Comparison of ENCODE assay signal across 8 cellular contexts in genomic region chr10:95247200-95247880, GRCh38. TPM values are rescaled to one million over a fixed set of nuclear protein-coding genes. Genes with fewer than 3 reads are reported as not detected.
A peak's percentile ranks its signal among the peaks of the same experiment; 100 is the strongest.
DNase-seq lines count a peak whose midpoint lies in the region; ATAC-seq, FAIRE-seq and TF ChIP-seq lines count a peak whose summit lies in the region.
"Had no signal": no experiment of that assay in that cellular context is flagged by ENCODE, and none has a peak within 500 bp of the region (broad histone marks: within the 10 kb centered on the region; RNA-seq: fewer than 3 reads in every experiment).

No MANE protein-coding gene starts in this region.

- ATAC-seq in K562 (no peak), HepG2 (peak; percentile 28; the same call in 1 of the 3 replicates), HG03175 (IDR thresholded peaks at IDR 0.05; ENCODE audit: unreplicated experiment) (no peak)

- peaks cover 6% of the 10 kb centered on the region; the same call in 2 of the 3 replicates for H3K79me2 ChIP-seq in K562 (ENCODE audit: control insufficient read depth, insufficient read depth, low read length)
- peaks cover 18% of the 10 kb centered on the region for H3K79me2 ChIP-seq in HepG2 (ENCODE audit: insufficient read depth, low read length)

- H3K36me3 Mint-ChIP-seq in type B pancreatic cell = peaks cover 7% of the 10 kb centered on the region

- WGBS in K562 (ENCODE audit: insufficient coverage, low coverage, missing lambda C conversion rate) = 79% methylated on average over 6 of the region's 6 CpGs
- 76% methylated on average over 6 of the region's 6 CpGs for WGBS in HepG2 (ENCODE audit: low lambda C conversion rate)

- H3K4me3 Mint-ChIP-seq in type B pancreatic cell = peak overlapping the region; percentile 74

- H3K4me1 ChIP-seq in HUES48 (ENCODE audit: control insufficient read depth, insufficient read depth, low read length) = peaks cover 31% of the 10 kb centered on the region
- 0 out of 5 replicates have a peak, but pooled peaks cover 0 to 3% of the 10 kb centered on the region in 2 experiments for H3K4me1 ChIP-seq in K562 (replicated peaks in 1 of 2; ENCODE audit: control insufficient read depth in 2 of 2, insufficient read depth in 2 of 2, low read length in 2 of 2)
- H3K4me1 ChIP-seq in HepG2 (ENCODE audit: insufficient read depth, low read length) = peaks cover 19% of the 10 kb centered on the region

- H3K4me3 ChIP-seq in HUES48 (ENCODE audit: low read depth, low read length) (no peak overlapping the region), K562 (no peak overlapping the region), HepG2 (replicated peaks in 1 of 3; ENCODE audit: insufficient read depth in 1 of 3, low read depth in 2 of 3, low read length in 3 of 3) (no peak overlapping the region)

- no peaks in the 10 kb centered on the region for H3K9me3 Mint-ChIP-seq in type B pancreatic cell

- BruUV-seq in K562 (replicated peaks; lab: Mats Ljungman, UMichigan) (no TSS peak), HepG2 (replicated peaks; lab: Mats Ljungman, UMichigan) (no TSS peak)

- CTCF ChIA-PET in K562 (lab: Yijun Ruan, JAX; ENCODE audit: low intra/inter-chr PET ratio) (interaction anchor here (0.6 to 4.6 kb wide), 4 partner anchors 46 to 138 kb away, joined by 3 to 56 read pairs (median 3); no protein-coding TSS in a partner anchor), HepG2 (lab: Yijun Ruan, JAX; ENCODE audit: low intra/inter-chr PET ratio, low total read pairs) (interaction anchor here (1.4 to 3.0 kb wide), 3 partner anchors 43 to 115 kb away, joined by 7 to 53 read pairs (median 10); partner anchors contain the start of gene PDLIM1)

- TF ChIP-seq RAD21 in K562 (CRISPR knock-in tag; conservative IDR thresholded peaks at IDR 0.05 in 1 of 2, IDR thresholded peaks at IDR 0.05 in 1 of 2) = no peak
- TF ChIP-seq RAD21 in HepG2 (CRISPR knock-in tag; IDR thresholded peaks at IDR 0.05) = no peak

- H4K20me1 ChIP-seq in K562 (replicated peaks; ENCODE audit: control insufficient read depth, insufficient read depth, low read length) (no peaks in the 10 kb centered on the region; the same call in 1 of the 2 replicates), HepG2 (ENCODE audit: insufficient read depth, low read length) (0 out of 2 replicates have a peak, but pooled peaks cover 6% of the 10 kb centered on the region)

- TF ChIP-seq CTCF in K562 (IDR thresholded peaks at IDR 0.05 in 2 of 3, conservative IDR thresholded peaks at IDR 0.05 in 1 of 3; ENCODE audit: insufficient read depth in 2 of 3, low read depth in 1 of 3, low read length in 3 of 3) = no peak
- no peak for TF ChIP-seq CTCF in HepG2 (CRISPR knock-in tag; IDR thresholded peaks at IDR 0.05)
- no peak for TF ChIP-seq CTCF in type B pancreatic cell (conservative IDR thresholded peaks at IDR 0.05)
- no peak for TF ChIP-seq CTCF in GM13976 (IDR thresholded peaks at IDR 0.05; ENCODE audit: borderline replicate concordance, control extremely low read depth, extremely low read depth, insufficient read depth, missing control alignments)

- DNase-seq in K562 (ENCODE audit: extremely low read depth in 1 of 4, low spot score in 3 of 4) = no peak
- DNase-seq in HepG2 (ENCODE audit: low spot score) = peak; percentile 28
- DNase-seq in type B pancreatic cell (ENCODE audit: extremely low spot score, unreplicated experiment) = no peak
- no peak for DNase-seq in HUDEP-2 (lab: John Stamatoyannopoulos, UW; ENCODE audit: unreplicated experiment in 76 of 76)
- no peak for DNase-seq in GM13976 (ENCODE audit: low spot score)
- DNase-seq: NCI-H1436 treated with DMSO at 0.1 percent for 48 hours had no signal

- FAIRE-seq in K562 (lab: Jason Lieb, UNC) (peak; percentile 52), HepG2 (lab: Jason Lieb, UNC) (no peak)

- H3K9me3 ChIP-seq in HUES48 (ENCODE audit: control insufficient read depth, insufficient read depth, low read length) = no peaks in the 10 kb centered on the region
- H3K9me3 ChIP-seq in K562 (replicated peaks; ENCODE audit: control insufficient read depth, insufficient read depth, low read depth, low read length) = no peaks in the 10 kb centered on the region
- no peaks in the 10 kb centered on the region for H3K9me3 ChIP-seq in HepG2 (ENCODE audit: low read length)

- intact Hi-C loops in K562 (cut with micrococcal nuclease) = loop anchor here (5.0 kb wide), 1 partner anchor 40 kb away; no protein-coding TSS in a partner anchor
- intact Hi-C loops in HepG2 (cut with micrococcal nuclease; ENCODE audit: unreplicated experiment) = no loop called here

- in situ Hi-C loops in K562 (cut with MboI) = loop anchor here (10.0 kb wide), 1 partner anchor 367 kb away; no protein-coding TSS in a partner anchor
- in situ Hi-C loops in HepG2 (cut with HindIII; ENCODE audit: extremely low pct_ligation_motif_present, low pct_unique_long_range_greater_than_20kb) = loop anchor here (5.0 to 25.0 kb wide), 2 partner anchors 45 to 610 kb away; partner anchors contain the start of gene PDLIM1
- in situ Hi-C loops in GM13976 (cut with MboI; ENCODE audit: low sequenced_read_pairs, unreplicated experiment) = no loop called here

- TF ChIP-seq EP300 in K562 (IDR thresholded peaks at IDR 0.05; ENCODE audit: low read length) (no peak), HepG2 (IDR thresholded peaks at IDR 0.05; ENCODE audit: low read depth in 2 of 2, low read length in 2 of 2) (no peak), HepG2 (CRISPR knock-in tag; IDR thresholded peaks at IDR 0.05; ENCODE audit: borderline replicate concordance) (no peak)

- H2AFZ ChIP-seq in K562 (ENCODE audit: low read depth, low read length) = no peak overlapping the region
- no peak overlapping the region for H2AFZ ChIP-seq in HepG2 (ENCODE audit: low read length)

- H3K4me2 ChIP-seq in K562 (ENCODE audit: insufficient read depth, low read length) (no peak overlapping the region), HepG2 (ENCODE audit: low read depth, low read length) (no peak overlapping the region)

- H3K9ac ChIP-seq in HUES48 (ENCODE audit: low read depth, low read length) (no peak overlapping the region), K562 (ENCODE audit: insufficient read depth in 1 of 2, low read depth in 2 of 2, low read length in 2 of 2) (peak overlapping the region in 1 of 2 experiments; percentile 31; a peak in 1 of 4 replicates), HepG2 (ENCODE audit: insufficient read depth, low read depth, low read length) (no peak overlapping the region)

- H3K27ac ChIP-seq in HUES48 (ENCODE audit: low read depth, low read length) (peak overlapping the region; percentile 38), K562 (ENCODE audit: extremely low read depth, low read depth, low read length) (no peak overlapping the region), HepG2 (ENCODE audit: extremely low read length, insufficient read depth, low read length) (peak overlapping the region; percentile 21)

- H3K27ac Mint-ChIP-seq in type B pancreatic cell = peak overlapping the region; percentile 94

- POLR2A ChIA-PET in K562 (lab: Yijun Ruan, JAX) (interaction anchor here (0.6 to 1.7 kb wide), 4 partner anchors 31 to 447 kb away, joined by 4 read pairs; no protein-coding TSS in a partner anchor), HepG2 (lab: Yijun Ruan, JAX) (interaction anchor here (1.1 to 1.5 kb wide), 3 partner anchors 14 to 116 kb away, joined by 3 to 4 read pairs (median 3); no protein-coding TSS in a partner anchor)

- peaks cover 25% of the 10 kb centered on the region for H3K4me1 Mint-ChIP-seq in type B pancreatic cell (ENCODE audit: unreplicated experiment)

- no peaks in the 10 kb centered on the region for H3K27me3 ChIP-seq in HUES48 (ENCODE audit: control insufficient read depth, insufficient read depth, low read length)
- H3K27me3 ChIP-seq in K562 (ENCODE audit: control insufficient read depth in 2 of 2, insufficient read depth in 2 of 2, low read length in 2 of 2) = no peaks in the 10 kb centered on the region
- no peaks in the 10 kb centered on the region for H3K27me3 ChIP-seq in HepG2 (ENCODE audit: control insufficient read depth in 1 of 2, insufficient read depth in 2 of 2, low read length in 2 of 2)

- no peaks in the 10 kb centered on the region for H3K27me3 Mint-ChIP-seq in type B pancreatic cell

- TF ChIP-seq POLR2A in K562 (conservative IDR thresholded peaks at IDR 0.05) (no peak), HepG2 (IDR thresholded peaks at IDR 0.05; ENCODE audit: insufficient read depth in 1 of 2, low read depth in 2 of 2, low read length in 2 of 2) (no peak)

- peaks cover 65% of the 10 kb centered on the region for H3K36me3 ChIP-seq in HUES48 (ENCODE audit: control insufficient read depth, insufficient read depth, low read length)
- H3K36me3 ChIP-seq in K562 (ENCODE audit: control insufficient read depth, insufficient read depth, low read length) = peaks cover 65% of the 10 kb centered on the region
- H3K36me3 ChIP-seq in HepG2 (replicated peaks in 1 of 2; ENCODE audit: control insufficient read depth in 1 of 2, insufficient read depth in 2 of 2, low read length in 2 of 2) = peaks cover 31 to 73% of the 10 kb centered on the region in 2 experiments

- peaks cover 3% of the 10 kb centered on the region for H3K9me1 ChIP-seq in K562 (ENCODE audit: control insufficient read depth, insufficient read depth, low read length)

RNA-seq across cellular contexts. Expression of gene PDLIM1, which starts 43.5 kb away (rescaled TPM):
- 33.7 and 36.9 TPM in 2 replicates for total RNA-seq in K562 (2011; cell fraction: chromatin; rRNA removed; ENCODE audit: low replicate concordance)
- 27.2 and 28.5 TPM in 2 replicates for total RNA-seq in K562 (2011; cell fraction: nucleolus; rRNA removed)
- total RNA-seq in K562 (2011; cell fraction: nucleoplasm; rRNA removed) = 37.0 and 40.4 TPM in 2 replicates
- total RNA-seq in K562 (2014; rRNA removed) (19.8 and 23.9 TPM in 2 replicates), K562 (2014; rRNA removed; fragmentation: Illumina TruSeq; extraction: Trizol) (39.1 and 41.6 TPM in 2 replicates), K562 (2015; rRNA removed; fragmentation: Illumina TruSeq; extraction: Trizol) (29.6 and 32.7 TPM in 2 replicates), K562 (2021) (110 and 116 TPM in 2 replicates), HepG2 (2016; rRNA removed; fragmentation: Illumina TruSeq; extraction: Trizol) (123 and 183 TPM in 2 replicates), type B pancreatic cell (ENCODE audit: low replicate concordance) (171 and 347 TPM in 2 replicates)
- polyA plus RNA-seq in K562 (2011; rRNA removed) (47.3 and 71.2 TPM in 2 replicates), K562 (2014; fragmentation: Illumina TruSeq; extraction: Trizol) (128 and 164 TPM in 2 replicates), K562 (2014; fragmentation: Nextera tagmentation; extraction: Ambion mirVana) (10 to 100 TPM; 25.6 to 32.9 TPM), K562 (2014; rRNA removed) (56.5 and 59.1 TPM in 2 replicates), HepG2 (2011; rRNA removed) (109 and 119 TPM in 2 replicates)
- polyA plus RNA-seq in K562 (2011; cell fraction: cytosol; rRNA removed) = 79.5 and 97.2 TPM in 2 replicates
- 42.8 and 45.8 TPM in 2 replicates for polyA plus RNA-seq in K562 (2011; cell fraction: nucleus; rRNA removed)
- polyA plus RNA-seq in K562 (2012) = 144 and 169 TPM in 2 replicates
- 68.9 and 82.4 TPM in 2 replicates for polyA minus RNA-seq in K562 (2011; rRNA and poly(A)+ RNA removed)
- 67.6 and 71.5 TPM in 2 replicates for polyA minus RNA-seq in K562 (2011; cell fraction: cytosol; rRNA and poly(A)+ RNA removed)
- 14.0 and 21.2 TPM in 2 replicates for polyA minus RNA-seq in K562 (2011; cell fraction: nucleus; rRNA and poly(A)+ RNA removed)
- total RNA-seq in HepG2 (2016; cell fraction: cytosol; rRNA removed; fragmentation: Illumina TruSeq; extraction: Trizol; ENCODE audit: low read depth) = 60.3 and 60.8 TPM in 2 replicates
- total RNA-seq in HepG2 (2016; cell fraction: insoluble cytoplasmic fraction; rRNA removed; fragmentation: Illumina TruSeq; extraction: Trizol) = 116 and 166 TPM in 2 replicates
- total RNA-seq in HepG2 (2016; cell fraction: membrane; rRNA removed; fragmentation: Illumina TruSeq; extraction: Trizol) = 123 and 134 TPM in 2 replicates
- total RNA-seq in HepG2 (2016; cell fraction: nucleus; rRNA removed; fragmentation: Illumina TruSeq; extraction: Trizol) = 78.1 and 97.1 TPM in 2 replicates
- 149 and 160 TPM in 2 replicates for polyA plus RNA-seq in HepG2 (2011; cell fraction: cytosol; rRNA removed)
- polyA plus RNA-seq in HepG2 (2011; cell fraction: nucleus; rRNA removed) = 55.5 and 63.7 TPM in 2 replicates
- 173 and 180 TPM in 2 replicates for polyA plus RNA-seq in HepG2 (2012)
- polyA plus RNA-seq in HepG2 (2016; cell fraction: cytosol; fragmentation: Illumina TruSeq; extraction: Trizol; ENCODE audit: low read depth) = 184 TPM in 2 replicates
- polyA plus RNA-seq in HepG2 (2016; cell fraction: insoluble cytoplasmic fraction; fragmentation: Illumina TruSeq; extraction: Trizol; ENCODE audit: low read depth) = 383 and 451 TPM in 2 replicates
- 281 and 307 TPM in 2 replicates for polyA plus RNA-seq in HepG2 (2016; cell fraction: membrane; fragmentation: Illumina TruSeq; extraction: Trizol; ENCODE audit: low read depth)
- 213 and 214 TPM in 2 replicates for polyA plus RNA-seq in HepG2 (2016; cell fraction: nucleus; fragmentation: Illumina TruSeq; extraction: Trizol; ENCODE audit: insufficient read depth, low read depth)
- 16.6 and 146 TPM in 2 replicates for polyA minus RNA-seq in HepG2 (2011; rRNA and poly(A)+ RNA removed; ENCODE audit: low replicate concordance)
- 132 and 136 TPM in 2 replicates for polyA minus RNA-seq in HepG2 (2011; cell fraction: cytosol; rRNA and poly(A)+ RNA removed)
- polyA minus RNA-seq in HepG2 (2011; cell fraction: nucleus; rRNA and poly(A)+ RNA removed) = 53.7 and 70.4 TPM in 2 replicates

RNA-seq across cellular contexts. Expression of gene ACSM6, which starts 53.3 kb away (rescaled TPM):
- not detected in 2 replicates for total RNA-seq in K562 (2011; cell fraction: chromatin; rRNA removed; ENCODE audit: low replicate concordance)
- not detected in 2 replicates for total RNA-seq in K562 (2011; cell fraction: nucleolus; rRNA removed)
- not detected in 2 replicates for total RNA-seq in K562 (2011; cell fraction: nucleoplasm; rRNA removed)
- total RNA-seq in K562 (2014; rRNA removed) = not detected in 2 replicates
- total RNA-seq in K562 (2014; rRNA removed; fragmentation: Illumina TruSeq; extraction: Trizol) = not detected in 2 replicates
- total RNA-seq in K562 (2015; rRNA removed; fragmentation: Illumina TruSeq; extraction: Trizol) = not detected in 2 replicates
- not detected in 2 replicates for total RNA-seq in K562 (2021)
- polyA plus RNA-seq in K562 (2011; rRNA removed) = not detected in 2 replicates
- not detected in 2 replicates for polyA plus RNA-seq in K562 (2011; cell fraction: cytosol; rRNA removed)
- polyA plus RNA-seq in K562 (2011; cell fraction: nucleus; rRNA removed) = not detected in 2 replicates
- polyA plus RNA-seq in K562 (2012) = not detected in 2 replicates
- polyA plus RNA-seq in K562 (2014; fragmentation: Illumina TruSeq; extraction: Trizol) = not detected in 2 replicates
- not detected for polyA plus RNA-seq in K562 (2014; fragmentation: Nextera tagmentation; extraction: Ambion mirVana)
- not detected in 2 replicates for polyA plus RNA-seq in K562 (2014; rRNA removed)
- not detected in 2 replicates for polyA minus RNA-seq in K562 (2011; rRNA and poly(A)+ RNA removed)
- not detected in 2 replicates for polyA minus RNA-seq in K562 (2011; cell fraction: cytosol; rRNA and poly(A)+ RNA removed)
- not detected in 2 replicates for polyA minus RNA-seq in K562 (2011; cell fraction: nucleus; rRNA and poly(A)+ RNA removed)
- total RNA-seq in HepG2 (2016; rRNA removed; fragmentation: Illumina TruSeq; extraction: Trizol) = not detected in 2 replicates
- not detected in 2 replicates for total RNA-seq in HepG2 (2016; cell fraction: cytosol; rRNA removed; fragmentation: Illumina TruSeq; extraction: Trizol; ENCODE audit: low read depth)
- total RNA-seq in HepG2 (2016; cell fraction: insoluble cytoplasmic fraction; rRNA removed; fragmentation: Illumina TruSeq; extraction: Trizol) = not detected in 2 replicates
- not detected in 2 replicates for total RNA-seq in HepG2 (2016; cell fraction: membrane; rRNA removed; fragmentation: Illumina TruSeq; extraction: Trizol)
- total RNA-seq in HepG2 (2016; cell fraction: nucleus; rRNA removed; fragmentation: Illumina TruSeq; extraction: Trizol) = not detected in 2 replicates
- not detected in 2 replicates for polyA plus RNA-seq in HepG2 (2011; rRNA removed)
- not detected in 2 replicates for polyA plus RNA-seq in HepG2 (2011; cell fraction: cytosol; rRNA removed)
- polyA plus RNA-seq in HepG2 (2011; cell fraction: nucleus; rRNA removed) = not detected in 2 replicates
- not detected in 2 replicates for polyA plus RNA-seq in HepG2 (2012)
- polyA plus RNA-seq in HepG2 (2016; cell fraction: cytosol; fragmentation: Illumina TruSeq; extraction: Trizol; ENCODE audit: low read depth) = not detected in 2 replicates
- polyA plus RNA-seq in HepG2 (2016; cell fraction: insoluble cytoplasmic fraction; fragmentation: Illumina TruSeq; extraction: Trizol; ENCODE audit: low read depth) = not detected in 2 replicates
- polyA plus RNA-seq in HepG2 (2016; cell fraction: membrane; fragmentation: Illumina TruSeq; extraction: Trizol; ENCODE audit: low read depth) = not detected in 2 replicates
- not detected in 2 replicates for polyA plus RNA-seq in HepG2 (2016; cell fraction: nucleus; fragmentation: Illumina TruSeq; extraction: Trizol; ENCODE audit: insufficient read depth, low read depth)
- not detected in 2 replicates for polyA minus RNA-seq in HepG2 (2011; rRNA and poly(A)+ RNA removed; ENCODE audit: low replicate concordance)
- polyA minus RNA-seq in HepG2 (2011; cell fraction: cytosol; rRNA and poly(A)+ RNA removed) = not detected in 2 replicates
- not detected in 2 replicates for polyA minus RNA-seq in HepG2 (2011; cell fraction: nucleus; rRNA and poly(A)+ RNA removed)
- not detected in 2 replicates for total RNA-seq in type B pancreatic cell (ENCODE audit: low replicate concordance)
